In genomic region chr4:41509411-41510008, GRCh38 we compare ENCODE assay signal across 17 cellular contexts. TPM values are rescaled to one million over a fixed set of nuclear protein-coding genes. Genes with fewer than 3 reads are reported as not detected.
A peak's percentile ranks its signal among the peaks of the same experiment; 100 is the strongest.
DNase-seq lines count a peak whose midpoint lies in the region; ATAC-seq and TF ChIP-seq lines count a peak whose summit lies in the region.
"Had no signal": no experiment of that assay in that cellular context is flagged by ENCODE, and none has a peak within 500 bp of the region (broad histone marks: within the 10 kb centered on the region; RNA-seq: fewer than 3 reads in every experiment).

No MANE protein-coding gene starts in this region.

- H3K4me3 ChIP-seq in RWPE2 (ENCODE audit: severe bottlenecking) (no peak overlapping the region), aorta (ENCODE audit: low read length in 2 of 2) (no peak overlapping the region)
- H3K4me3 ChIP-seq: gastrocnemius medialis, GM12878, transverse colon had no signal

- no peak for TF ChIP-seq CTCF in RWPE2 (IDR thresholded peaks at IDR 0.05; ENCODE audit: poor library complexity, severe bottlenecking)

- no peaks in the 10 kb centered on the region for H3K9me3 Mint-ChIP-seq in activated naive CD8-positive, alpha-beta T cell treated with anti-CD3 and anti-CD28 coated beads, Interleukin-2, amount 50 U/mL, for 24 hours
- no peaks in the 10 kb centered on the region for H3K9me3 Mint-ChIP-seq in activated CD8-positive, alpha-beta T cell treated with anti-CD3 and anti-CD28 coated beads, Interleukin-2, amount 10 ng/mL, durations not matched to agents 7 days and 5 days (ENCODE audit: insufficient read depth)
- H3K9me3 Mint-ChIP-seq: activated T-helper 1 cell treated with anti-CD3 and anti-CD28 coated beads, Interleukin-12 subunit alpha, Interleukin-12 subunit beta, Interleukin-2, Interleukin-4 antibody, amounts not matched to agents 30 ng/mL and 10 ng/mL and 1 ng/mL, durations not matched to agents 14 hours and 24 hours and 36 hours; mesothelial cell of epicardium had no signal

- H3K4me1 ChIP-seq in RWPE2 (ENCODE audit: insufficient read depth, poor library complexity, severe bottlenecking) (peaks cover 64% of the 10 kb centered on the region), aorta (ENCODE audit: control insufficient read depth in 1 of 2, insufficient read depth in 2 of 2, low read length in 2 of 2) (peaks cover 3 to 27% of the 10 kb centered on the region in 2 donors)
- H3K4me1 ChIP-seq: transverse colon had no signal

- H3K4me3 Mint-ChIP-seq in activated naive CD8-positive, alpha-beta T cell treated with anti-CD3 and anti-CD28 coated beads, Interleukin-2, amount 50 U/mL, for 24 hours, result no peak overlapping the region
- no peak overlapping the region for H3K4me3 Mint-ChIP-seq in activated CD8-positive, alpha-beta T cell treated with anti-CD3 and anti-CD28 coated beads, Interleukin-2, amount 10 ng/mL, durations not matched to agents 7 days and 5 days
- H3K4me3 Mint-ChIP-seq: activated CD4-positive, alpha-beta memory T cell treated with anti-CD3 and anti-CD28 coated beads, Interleukin-2, amount 10 ng/mL, durations not matched to agents 7 days and 5 days; activated T-helper 1 cell treated with anti-CD3 and anti-CD28 coated beads, Interleukin-12 subunit alpha, Interleukin-12 subunit beta, Interleukin-2, Interleukin-4 antibody, amounts not matched to agents 30 ng/mL and 10 ng/mL and 1 ng/mL, durations not matched to agents 14 hours and 24 hours and 36 hours; CD4-positive, CD25-positive, alpha-beta regulatory T cell; mesothelial cell of epicardium had no signal

- ATAC-seq in RWPE2 (ENCODE audit: low read depth) (no peak), left ventricle myocardium superior (peak; percentile 62), aorta (ENCODE audit: low FRiP score) (no peak)
- no peak for ATAC-seq in activated naive CD8-positive, alpha-beta T cell treated with anti-CD3 and anti-CD28 coated beads, Interleukin-2, amount 50 U/mL, for 24 hours
- no peak for ATAC-seq in activated CD8-positive, alpha-beta T cell treated with anti-CD3 and anti-CD28 coated beads, Interleukin-2, amount 10 ng/mL, durations not matched to agents 7 days and 5 days
- ATAC-seq: gastrocnemius medialis, GM12878, SK-N-SH treated with all-trans-retinoic acid at 6 μM for 48 hours had no signal

- H3K4me1 Mint-ChIP-seq in activated naive CD8-positive, alpha-beta T cell treated with anti-CD3 and anti-CD28 coated beads, Interleukin-2, amount 50 U/mL, for 24 hours, result no peaks in the 10 kb centered on the region
- no peaks in the 10 kb centered on the region for H3K4me1 Mint-ChIP-seq in activated CD8-positive, alpha-beta T cell treated with anti-CD3 and anti-CD28 coated beads, Interleukin-2, amount 10 ng/mL, durations not matched to agents 7 days and 5 days (ENCODE audit: low read depth)
- H3K4me1 Mint-ChIP-seq: activated CD4-positive, alpha-beta memory T cell treated with anti-CD3 and anti-CD28 coated beads, Interleukin-2, amount 10 ng/mL, durations not matched to agents 7 days and 5 days had no signal

- intact Hi-C loops in left ventricle myocardium superior (cut with micrococcal nuclease), result no loop called here
- intact Hi-C loops in aorta (cut with DNase I), result loop anchor here in 1 of 2 donors (5.0 kb wide), 2 partner anchors 33 to 147 kb away; no protein-coding TSS in a partner anchor

- H3K27ac ChIP-seq in RWPE2 (ENCODE audit: poor library complexity, severe bottlenecking) (peak overlapping the region; percentile 96), aorta (ENCODE audit: low read depth in 1 of 2, low read length in 2 of 2) (peak overlapping the region in 1 of 2 donors; percentile 8)
- H3K27ac ChIP-seq: gastrocnemius medialis, neutrophil, transverse colon had no signal

- 24 to 28% methylated on average over 3 of the region's 3 CpGs for WGBS in aorta, 2 donors

- no peak overlapping the region for H3K27ac Mint-ChIP-seq in activated naive CD8-positive, alpha-beta T cell treated with anti-CD3 and anti-CD28 coated beads, Interleukin-2, amount 50 U/mL, for 24 hours
- no peak overlapping the region for H3K27ac Mint-ChIP-seq in activated CD8-positive, alpha-beta T cell treated with anti-CD3 and anti-CD28 coated beads, Interleukin-2, amount 10 ng/mL, durations not matched to agents 7 days and 5 days
- H3K27ac Mint-ChIP-seq: activated CD4-positive, alpha-beta memory T cell treated with anti-CD3 and anti-CD28 coated beads, Interleukin-2, amount 10 ng/mL, durations not matched to agents 7 days and 5 days; activated T-helper 1 cell treated with anti-CD3 and anti-CD28 coated beads, Interleukin-12 subunit alpha, Interleukin-12 subunit beta, Interleukin-2, Interleukin-4 antibody, amounts not matched to agents 30 ng/mL and 10 ng/mL and 1 ng/mL, durations not matched to agents 14 hours and 24 hours and 36 hours; CD4-positive, CD25-positive, alpha-beta regulatory T cell; mesothelial cell of epicardium had no signal

- H3K27me3 ChIP-seq in RWPE2 (ENCODE audit: insufficient read depth, poor library complexity, severe bottlenecking) (no peaks in the 10 kb centered on the region), aorta (ENCODE audit: control insufficient read depth in 1 of 2, insufficient read depth in 2 of 2, low read length in 1 of 2) (no peaks in the 10 kb centered on the region)
- H3K27me3 ChIP-seq: gastrocnemius medialis, neutrophil, transverse colon had no signal

- peaks cover 19% of the 10 kb centered on the region for H3K36me3 ChIP-seq in RWPE2 (ENCODE audit: low read depth)
- H3K36me3 ChIP-seq in aorta (ENCODE audit: control insufficient read depth in 1 of 2, insufficient read depth in 2 of 2, low read length in 1 of 2), result no peaks in the 10 kb centered on the region
- H3K36me3 ChIP-seq: gastrocnemius medialis, neutrophil, transverse colon had no signal

- POLR2A ChIA-PET in activated CD8-positive, alpha-beta T cell treated with anti-CD3 and anti-CD28 coated beads, Interleukin-2, amount 10 ng/mL, durations not matched to agents 7 days and 5 days (lab: Charles Lee), result no interaction called here

- H3K36me3 Mint-ChIP-seq in activated naive CD8-positive, alpha-beta T cell treated with anti-CD3 and anti-CD28 coated beads, Interleukin-2, amount 50 U/mL, for 24 hours (ENCODE audit: low read depth), result no peaks in the 10 kb centered on the region
- H3K36me3 Mint-ChIP-seq in activated CD8-positive, alpha-beta T cell treated with anti-CD3 and anti-CD28 coated beads, Interleukin-2, amount 10 ng/mL, durations not matched to agents 7 days and 5 days (ENCODE audit: low read depth), result no peaks in the 10 kb centered on the region
- H3K36me3 Mint-ChIP-seq: CD4-positive, CD25-positive, alpha-beta regulatory T cell had no signal

- no peaks in the 10 kb centered on the region for H3K27me3 Mint-ChIP-seq in activated naive CD8-positive, alpha-beta T cell treated with anti-CD3 and anti-CD28 coated beads, Interleukin-2, amount 50 U/mL, for 24 hours
- no peaks in the 10 kb centered on the region for H3K27me3 Mint-ChIP-seq in activated CD8-positive, alpha-beta T cell treated with anti-CD3 and anti-CD28 coated beads, Interleukin-2, amount 10 ng/mL, durations not matched to agents 7 days and 5 days (ENCODE audit: low read depth)
- H3K27me3 Mint-ChIP-seq: activated CD4-positive, alpha-beta memory T cell treated with anti-CD3 and anti-CD28 coated beads, Interleukin-2, amount 10 ng/mL, durations not matched to agents 7 days and 5 days; CD4-positive, CD25-positive, alpha-beta regulatory T cell had no signal

- DNase-seq in NCI-H2196 (lab: John Stamatoyannopoulos, UW; ENCODE audit: unreplicated experiment) (peak; percentile 57), NCI-H2196 treated with DMSO at 0.1 percent for 48 hours (lab: John Stamatoyannopoulos, UW; ENCODE audit: unreplicated experiment) (no peak), RWPE2 (ENCODE audit: low spot score) (no peak), left ventricle myocardium superior (peak; percentile 69), aorta (peak; percentile 66 to 81), activated gamma-delta T cell (lab: John Stamatoyannopoulos, UW) (no peak)
- DNase-seq in activated naive CD8-positive, alpha-beta T cell treated with anti-CD3 and anti-CD28 coated beads, Interleukin-2, amount 50 U/mL, for 24 hours, result no peak
- DNase-seq in activated CD8-positive, alpha-beta T cell treated with anti-CD3 and anti-CD28 coated beads, Interleukin-2, amount 10 ng/mL, durations not matched to agents 7 days and 5 days, result no peak
- DNase-seq: activated CD4-positive, alpha-beta memory T cell treated with anti-CD3 and anti-CD28 coated beads, Interleukin-2, amount 10 ng/mL, durations not matched to agents 7 days and 5 days; CD4-positive, CD25-positive, alpha-beta regulatory T cell; gastrocnemius medialis; transverse colon had no signal

- CTCF ChIA-PET in activated CD8-positive, alpha-beta T cell treated with anti-CD3 and anti-CD28 coated beads, Interleukin-2, amount 10 ng/mL, durations not matched to agents 7 days and 5 days (lab: Charles Lee), result no interaction called here

- H3K9me3 ChIP-seq in RWPE2 (ENCODE audit: severe bottlenecking) (no peaks in the 10 kb centered on the region), aorta (ENCODE audit: control insufficient read depth, low read length) (no peaks in the 10 kb centered on the region)
- H3K9me3 ChIP-seq: gastrocnemius medialis, neutrophil, transverse colon had no signal

RNA-seq across cellular contexts. Expression of gene LIMCH1, which starts 28.4 kb away (rescaled TPM):
- total RNA-seq in left ventricle myocardium superior (232 TPM), aorta (100 to 1,000 TPM; 177 to 191 TPM)
- polyA plus RNA-seq in aorta, result 10 to 100 TPM; 31.7 to 40.5 TPM
- not detected for total RNA-seq in activated CD8-positive, alpha-beta T cell treated with anti-CD3 and anti-CD28 coated beads, Interleukin-2, amount 10 ng/mL, durations not matched to agents 7 days and 5 days
- total RNA-seq: activated CD4-positive, alpha-beta memory T cell treated with anti-CD3 and anti-CD28 coated beads, Interleukin-2, amount 10 ng/mL, durations not matched to agents 7 days and 5 days; activated T-helper 1 cell treated with anti-CD3 and anti-CD28 coated beads, Interleukin-12 subunit alpha, Interleukin-12 subunit beta, Interleukin-2, Interleukin-4 antibody, amounts not matched to agents 30 ng/mL and 10 ng/mL and 1 ng/mL, durations not matched to agents 14 hours and 24 hours and 36 hours had no signal
- polyA plus RNA-seq: CD4-positive, CD25-positive, alpha-beta regulatory T cell had no signal

Comparison
In these comparisons a context has a peak if more than half of its experiments do, and no peak if none do; other contexts are left out.
1. DNase-seq: peak in NCI-H2196 (single experiment), left ventricle myocardium superior (single experiment) and aorta (2 of 2); none in NCI-H2196 treated with DMSO at 0.1 percent for 48 hours (single experiment), RWPE2 (single experiment), activated naive CD8-positive, alpha-beta T cell treated with anti-CD3 and anti-CD28 coated beads, Interleukin-2, amount 50 U/mL, for 24 hours (single experiment), activated CD8-positive, alpha-beta T cell treated with anti-CD3 and anti-CD28 coated beads, Interleukin-2, amount 10 ng/mL, durations not matched to agents 7 days and 5 days (single experiment) and activated gamma-delta T cell (single experiment).
2. RNA of gene LIMCH1, which starts 28.4 kb away (total RNA-seq): 232 TPM in left ventricle myocardium superior (single experiment) and 177 to 191 TPM in aorta; not detected in activated CD8-positive, alpha-beta T cell treated with anti-CD3 and anti-CD28 coated beads, Interleukin-2, amount 10 ng/mL, durations not matched to agents 7 days and 5 days; every median in the first group is over 100 times any median in the second.